Comparison of ENCODE assay signal across 17 cellular contexts in the genomic region with DNA sequence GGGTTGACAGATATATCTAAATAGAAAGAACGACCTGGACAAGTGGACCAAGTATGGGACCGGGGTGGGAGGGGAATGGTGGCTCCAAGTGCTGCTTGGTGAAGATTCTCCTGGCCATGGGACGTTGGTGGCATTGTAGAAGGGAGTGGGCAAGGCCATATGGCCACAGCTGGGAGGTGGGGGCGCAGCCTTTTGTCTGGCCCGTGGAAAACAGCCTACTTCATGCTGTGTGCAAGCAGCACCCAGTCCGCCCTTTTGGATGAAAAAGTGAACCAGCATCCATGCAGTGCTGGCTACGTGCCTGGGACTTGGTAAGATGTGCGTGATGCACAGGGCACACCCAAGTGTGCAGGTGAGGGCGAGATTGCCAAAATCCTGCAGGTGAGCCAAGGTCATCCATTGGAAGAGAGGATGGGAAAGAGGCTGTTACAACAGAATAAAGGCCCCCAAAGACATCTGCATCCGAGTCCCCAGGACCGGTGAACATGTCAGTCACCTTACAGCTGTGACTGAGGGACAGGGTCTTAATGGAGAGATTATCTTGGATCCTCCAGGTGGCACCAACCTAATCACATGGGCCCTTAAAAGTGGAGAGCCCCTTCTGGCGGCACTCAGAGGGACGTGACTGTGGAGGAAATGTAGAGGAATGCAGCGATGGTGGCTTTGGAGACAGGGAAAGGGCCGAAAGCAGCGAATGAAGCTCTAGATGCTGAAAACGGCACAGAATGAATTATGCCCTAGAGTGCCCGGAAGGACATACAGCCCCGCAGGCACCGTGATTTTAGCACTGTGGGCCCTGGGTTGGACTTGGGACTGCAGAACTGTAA. TPM values are rescaled to one million over a fixed set of nuclear protein-coding genes. Genes with fewer than 3 reads are reported as not detected.
"Had no signal": no experiment of that assay in that cellular context is flagged by ENCODE, and none has a peak within 500 bp of the region (broad histone marks: within the 10 kb centered on the region; RNA-seq: fewer than 3 reads in every experiment).

No MANE protein-coding gene starts in this region.

- H3K27ac ChIP-seq: gastrocnemius medialis, heart right ventricle, suprapubic skin, thyroid gland had no signal

- H3K36me3 ChIP-seq: gastrocnemius medialis, heart right ventricle, suprapubic skin, thyroid gland had no signal

- H3K4me1 ChIP-seq: gastrocnemius medialis, heart right ventricle, suprapubic skin, thyroid gland had no signal

- H3K4me1 Mint-ChIP-seq: naive thymus-derived CD4-positive, alpha-beta T cell had no signal

- DNase-seq: effector memory CD4-positive, alpha-beta T cell; gastrocnemius medialis; heart right ventricle; islet precursor cell; naive thymus-derived CD4-positive, alpha-beta T cell; right cardiac atrium; small intestine; stimulated activated CD4-positive, alpha-beta T cell treated with anti-CD3 and anti-CD28 coated beads, Interleukin-2, amount 100 ng/mL, for 48 hours; stimulated activated naive CD4-positive, alpha-beta T cell treated with Interleukin-2 at 50 U/mL for 16 hours; thyroid gland had no signal

- ATAC-seq: esophagus mucosa; gastrocnemius medialis; heart right ventricle; left lobe of liver; naive thymus-derived CD4-positive, alpha-beta T cell; right cardiac atrium had no signal

- H3K9me3 Mint-ChIP-seq: naive thymus-derived CD4-positive, alpha-beta T cell; type B pancreatic cell had no signal

- H3K4me3 ChIP-seq: gastrocnemius medialis, heart right ventricle, suprapubic skin, thyroid gland had no signal

- H3K4me3 Mint-ChIP-seq: naive thymus-derived CD4-positive, alpha-beta T cell; type B pancreatic cell had no signal

- H3K27ac Mint-ChIP-seq: naive thymus-derived CD4-positive, alpha-beta T cell; type B pancreatic cell had no signal

- H3K9me3 ChIP-seq: gastrocnemius medialis, heart right ventricle, suprapubic skin, thyroid gland had no signal

- H3K36me3 Mint-ChIP-seq: naive thymus-derived CD4-positive, alpha-beta T cell; type B pancreatic cell had no signal

- H3K27me3 ChIP-seq: thyroid gland had no signal

RNA-seq across cellular contexts. Expression of a gene that starts 40.8 kb away (rescaled TPM):
- total RNA-seq: esophagus mucosa, fibroblast of villous mesenchyme, lower leg skin, suprapubic skin, thyroid gland had no signal
- polyA plus RNA-seq: naive thymus-derived CD4-positive, alpha-beta T cell; neural cell had no signal
